ENCODE assay signal across 34 cellular contexts in genomic region chr12:125888921-125889320, GRCh38.
"Had no signal": no experiment of that assay in that cellular context is flagged by ENCODE, and none has a peak within 500 bp of the region (broad histone marks: within the 10 kb centered on the region; RNA-seq: fewer than 3 reads in every experiment).

No MANE protein-coding gene starts in this region.

- H3K4me1 Mint-ChIP-seq: activated CD4-positive, alpha-beta memory T cell treated with anti-CD3 and anti-CD28 coated beads, Interleukin-2, amount 10 ng/mL, durations not matched to agents 7 days and 5 days; activated CD8-positive, alpha-beta memory T cell treated with anti-CD3 and anti-CD28 coated beads, Interleukin-2, amount 10 ng/mL, durations not matched to agents 7 days and 5 days; activated naive CD4-positive, alpha-beta T cell treated with anti-CD3 and anti-CD28 coated beads, Interleukin-2, amount 10 ng/mL, durations not matched to agents 7 days and 5 days; activated naive CD8-positive, alpha-beta T cell treated with anti-CD3 and anti-CD28 coated beads, Interleukin-2, amount 50 U/mL, for 24 hours; central memory CD8-positive, alpha-beta T cell had no signal

- H3K4me3 ChIP-seq: ascending aorta, cardiac muscle cell, MG63, PC-9, SJCRH30, SK-N-MC had no signal

- H3K36me3 Mint-ChIP-seq: activated CD8-positive, alpha-beta memory T cell treated with anti-CD3 and anti-CD28 coated beads, Interleukin-2, amount 10 ng/mL, durations not matched to agents 7 days and 5 days; activated naive CD4-positive, alpha-beta T cell treated with anti-CD3 and anti-CD28 coated beads, Interleukin-2, amount 10 ng/mL, durations not matched to agents 7 days and 5 days; activated naive CD8-positive, alpha-beta T cell had no signal

- H3K27me3 ChIP-seq: ascending aorta, cardiac muscle cell, MG63, SJCRH30 had no signal

- H3K4me1 ChIP-seq: SJCRH30 had no signal

- ATAC-seq: activated CD8-positive, alpha-beta memory T cell treated with anti-CD3 and anti-CD28 coated beads, Interleukin-2, amount 10 ng/mL, durations not matched to agents 7 days and 5 days; activated naive CD8-positive, alpha-beta T cell treated with anti-CD3 and anti-CD28 coated beads, Interleukin-2, amount 50 U/mL, for 24 hours had no signal

- H3K27ac Mint-ChIP-seq: activated CD4-positive, alpha-beta memory T cell treated with anti-CD3 and anti-CD28 coated beads, Interleukin-2, amount 10 ng/mL, durations not matched to agents 7 days and 5 days; activated CD8-positive, alpha-beta memory T cell treated with anti-CD3 and anti-CD28 coated beads, Interleukin-2, amount 10 ng/mL, durations not matched to agents 7 days and 5 days; activated naive CD4-positive, alpha-beta T cell treated with anti-CD3 and anti-CD28 coated beads, Interleukin-2, amount 10 ng/mL, durations not matched to agents 7 days and 5 days; activated naive CD8-positive, alpha-beta T cell; activated naive CD8-positive, alpha-beta T cell treated with anti-CD3 and anti-CD28 coated beads, Interleukin-2, amount 50 U/mL, for 24 hours had no signal

- H3K27me3 Mint-ChIP-seq: activated CD4-positive, alpha-beta memory T cell treated with anti-CD3 and anti-CD28 coated beads, Interleukin-2, amount 10 ng/mL, durations not matched to agents 7 days and 5 days; activated CD8-positive, alpha-beta memory T cell treated with anti-CD3 and anti-CD28 coated beads, Interleukin-2, amount 10 ng/mL, durations not matched to agents 7 days and 5 days; activated naive CD4-positive, alpha-beta T cell treated with anti-CD3 and anti-CD28 coated beads, Interleukin-2, amount 10 ng/mL, durations not matched to agents 7 days and 5 days; activated naive CD8-positive, alpha-beta T cell treated with anti-CD3 and anti-CD28 coated beads, Interleukin-2, amount 50 U/mL, for 24 hours; central memory CD8-positive, alpha-beta T cell had no signal

- DNase-seq: activated CD4-positive, alpha-beta memory T cell treated with anti-CD3 and anti-CD28 coated beads, Interleukin-2, amount 10 ng/mL, durations not matched to agents 7 days and 5 days; activated CD4-positive, alpha-beta T cell treated with anti-CD3 and anti-CD28 coated beads for 1 hour; activated CD4-positive, alpha-beta T cell treated with anti-CD3 and anti-CD28 coated beads for 48 hours; activated CD4-positive, CD25-positive, alpha-beta regulatory T cell; activated CD8-positive, alpha-beta memory T cell treated with anti-CD3 and anti-CD28 coated beads for 24 hours; activated CD8-positive, alpha-beta memory T cell treated with anti-CD3 and anti-CD28 coated beads, Interleukin-2, amount 10 ng/mL, durations not matched to agents 7 days and 5 days; activated CD8-positive, alpha-beta memory T cell treated with anti-CD3 and anti-CD28 coated beads, Interleukin-2, amount 50 U/mL, for 48 hours; activated effector memory CD4-positive, alpha-beta T cell treated with Interleukin-2 at 50 U/mL for 16 hours; activated naive CD4-positive, alpha-beta T cell treated with anti-CD3 and anti-CD28 coated beads, Interleukin-2, amount 10 ng/mL, durations not matched to agents 7 days and 5 days; activated naive CD8-positive, alpha-beta T cell treated with anti-CD3 and anti-CD28 coated beads, Interleukin-2, amount 50 U/mL, for 24 hours; activated T-cell treated with anti-CD3 and anti-CD28 coated beads, Interleukin-2, amount 50 U/mL, for 48 hours; Kasumi-1; KG1; MG63; NCI-H1048; NCI-H146; NCI-H187; NCI-H2029 treated with DMSO at 0.1 percent for 48 hours; NCI-H2107; NCI-H2171; NCI-H510A; NCI-H526; NCI-H748 treated with DMSO at 0.1 percent for 48 hours; NK-92 treated with Interleukin-12 subunit alpha and Interleukin-12 subunit beta, amount 100 ng/mL, for 24 hours; PC-9; SHP77; SJCRH30; T1000; WERI-Rb-1 had no signal

- H3K4me3 Mint-ChIP-seq: activated CD4-positive, alpha-beta memory T cell treated with anti-CD3 and anti-CD28 coated beads, Interleukin-2, amount 10 ng/mL, durations not matched to agents 7 days and 5 days; activated CD8-positive, alpha-beta memory T cell treated with anti-CD3 and anti-CD28 coated beads, Interleukin-2, amount 10 ng/mL, durations not matched to agents 7 days and 5 days; activated naive CD4-positive, alpha-beta T cell treated with anti-CD3 and anti-CD28 coated beads, Interleukin-2, amount 10 ng/mL, durations not matched to agents 7 days and 5 days; activated naive CD8-positive, alpha-beta T cell; activated naive CD8-positive, alpha-beta T cell treated with anti-CD3 and anti-CD28 coated beads, Interleukin-2, amount 50 U/mL, for 24 hours; central memory CD8-positive, alpha-beta T cell had no signal

- H3K9me3 ChIP-seq: ascending aorta, MG63, SJCRH30 had no signal

- H3K36me3 ChIP-seq: ascending aorta, cardiac muscle cell, MG63, SJCRH30, WERI-Rb-1 had no signal

- H3K27ac ChIP-seq: PC-9, SJCRH30, SK-N-MC, WERI-Rb-1 had no signal
